1 cellular context compared by ENCODE assay signal in the genomic region with DNA sequence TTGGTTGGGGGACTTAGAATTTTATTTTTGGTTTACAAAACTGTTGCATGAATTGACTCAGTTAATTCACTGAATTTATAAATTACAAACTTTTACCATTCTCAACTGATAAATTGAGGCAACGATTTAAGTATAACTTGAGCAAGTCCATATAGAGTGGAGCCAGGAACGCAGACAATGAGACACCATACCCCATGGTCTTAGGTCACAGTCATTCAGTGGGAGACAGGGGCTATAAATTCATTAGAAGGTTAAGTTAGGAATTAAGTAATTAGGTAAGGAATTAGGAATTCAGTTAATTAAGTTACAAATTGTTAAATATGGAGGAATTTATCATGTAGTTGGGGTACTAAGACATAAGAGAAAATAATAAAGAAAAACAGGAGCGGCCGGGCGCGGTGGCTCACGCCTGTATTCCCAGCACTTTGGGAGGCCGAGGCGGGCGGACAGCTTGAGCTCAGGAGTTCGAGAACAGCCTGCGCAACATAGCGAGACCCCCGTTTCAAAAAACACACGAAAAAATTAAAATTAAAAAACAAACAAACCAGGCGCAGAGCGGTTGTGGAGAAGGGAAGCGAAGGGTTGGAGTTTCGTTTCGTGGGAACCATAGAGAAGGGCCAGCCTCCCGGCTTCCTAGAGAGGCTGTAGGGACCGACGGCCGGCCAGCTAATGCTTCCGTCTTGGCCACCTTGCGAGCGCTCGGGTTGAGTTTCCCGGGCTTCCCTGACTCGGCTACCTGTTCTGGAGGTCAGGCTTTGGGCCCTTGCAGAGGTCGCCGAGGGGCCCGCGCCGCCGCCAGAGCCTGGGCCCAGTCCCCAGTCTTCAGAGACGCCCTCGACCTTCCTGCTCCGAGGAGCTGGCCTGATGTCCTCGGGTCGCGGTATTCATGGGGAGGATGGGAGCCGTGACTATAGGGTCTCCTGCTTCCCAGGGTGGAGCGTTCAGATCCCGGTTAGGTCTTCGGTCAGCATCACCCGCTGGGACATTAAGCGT.
TF ChIP-seq lines count a peak whose summit lies in the region.

Gene ZNF619 (plus strand): TSS at position 645 of the 993 bp plus-strand sequence. CDS start 858 bp downstream, outside the sequence.

TF ChIP-seq in H1, 55 proteins besides CTCF, POLR2A, EP300 and RAD21:
- no peak for TF ChIP-seq MAFK (IDR thresholded peaks at IDR 0.05; ENCODE audit: low read depth, low read length)
- peak; percentile 72 for TF ChIP-seq TBP (IDR thresholded peaks at IDR 0.05; ENCODE audit: low read depth, low read length)
- TF ChIP-seq RXRA (IDR thresholded peaks at IDR 0.05; ENCODE audit: insufficient read depth, low read depth, low read length) = no peak
- TF ChIP-seq, protein P1, sequence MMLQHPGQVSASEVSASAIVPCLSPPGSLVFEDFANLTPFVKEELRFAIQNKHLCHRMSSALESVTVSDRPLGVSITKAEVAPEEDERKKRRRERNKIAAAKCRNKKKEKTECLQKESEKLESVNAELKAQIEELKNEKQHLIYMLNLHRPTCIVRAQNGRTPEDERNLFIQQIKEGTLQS (IDR thresholded peaks at IDR 0.05; ENCODE audit: insufficient read depth, low read depth, low read length) = no peak
- TF ChIP-seq SP2 (IDR thresholded peaks at IDR 0.05; ENCODE audit: low read length) = peak; percentile 78
- peak; percentile 60 to 63; a peak in 1 of 4 replicates for TF ChIP-seq SIN3A (conservative IDR thresholded peaks at IDR 0.05 in 1 of 2, IDR thresholded peaks at IDR 0.05 in 1 of 2; ENCODE audit: low read depth in 1 of 2, low read length in 2 of 2)
- TF ChIP-seq TEAD4 (IDR thresholded peaks at IDR 0.05; ENCODE audit: low read depth, low read length) = no peak
- no peak for TF ChIP-seq RFX5 (IDR thresholded peaks at IDR 0.05; ENCODE audit: borderline replicate concordance, low read depth, low read length)
- no peak for TF ChIP-seq ZNF274 (IDR thresholded peaks at IDR 0.05; ENCODE audit: borderline replicate concordance, extremely low read depth, low read length)
- TF ChIP-seq TAF7 (optimal IDR thresholded peaks at IDR 0.05; ENCODE audit: borderline replicate concordance, low read depth, low read length) = peak; percentile 45
- TF ChIP-seq KDM1A (IDR thresholded peaks at IDR 0.05; ENCODE audit: borderline replicate concordance, low read length) = no peak
- no peak for TF ChIP-seq YY1 (IDR thresholded peaks at IDR 0.05; ENCODE audit: low read depth, low read length)
- no peak for TF ChIP-seq NRF1 (IDR thresholded peaks at IDR 0.05; ENCODE audit: low read depth, low read length)
- TF ChIP-seq TAF1 (IDR thresholded peaks at IDR 0.05; ENCODE audit: low read depth, low read length) = peak; percentile 79
- peak; percentile 58; the same call in 1 of the 2 replicates for TF ChIP-seq PHF8 (conservative IDR thresholded peaks at IDR 0.05; ENCODE audit: low read depth, low read length)
